In genomic region chr3:46895204-46895660, GRCh38 we compare ENCODE assay signal across 9 cellular contexts. TPM values are rescaled to one million over a fixed set of nuclear protein-coding genes. Genes with fewer than 3 reads are reported as not detected.
DNase-seq lines count a peak whose midpoint lies in the region; ATAC-seq and TF ChIP-seq lines count a peak whose summit lies in the region.
"Had no signal": no experiment of that assay in that cellular context is flagged by ENCODE, and none has a peak within 500 bp of the region (broad histone marks: within the 10 kb centered on the region; RNA-seq: fewer than 3 reads in every experiment).

No MANE protein-coding gene starts in this region.

- H3K4me2 ChIP-seq in mesenchymal stem cell (ENCODE audit: low read length, poor library complexity, severe bottlenecking) = no peak overlapping the region

- DNase-seq in GM10266 (ENCODE audit: extremely low spot score) (peak; percentile 87), NCI-H2029 (lab: John Stamatoyannopoulos, UW) (peak; percentile 34), dermis microvascular lymphatic vessel endothelial cell (ENCODE audit: low read depth in 2 of 2) (peak; percentile 26 to 60), mesenchymal stem cell (peak; percentile 54)
- DNase-seq in activated CD4-positive, alpha-beta T cell treated with anti-CD3 and anti-CD28 coated beads, Interleukin-2, amount 50 U/mL, for 1 hour = peak; percentile 80
- peak; percentile 90 for DNase-seq in stimulated activated CD8-positive, alpha-beta memory T cell treated with anti-CD3 and anti-CD28 coated beads, Interleukin-4, amount 100 ng/mL, for 48 hours

- H3K14ac ChIP-seq in mesenchymal stem cell (ENCODE audit: low read length in 2 of 2) = no peak overlapping the region

- no peak overlapping the region for H3K4ac ChIP-seq in mesenchymal stem cell (ENCODE audit: low read depth in 1 of 2, low read length in 2 of 2)

- whole genome bisulfite sequencing in mesenchymal stem cell = 31% methylated on average over 5 of the region's 5 CpGs

- H2BK5ac ChIP-seq in mesenchymal stem cell (ENCODE audit: low read depth, low read length, poor library complexity, severe bottlenecking) = no peak overlapping the region

- ATAC-seq in GM18517 (IDR thresholded peaks at IDR 0.05; ENCODE audit: unreplicated experiment) (no peak), HG02884 (IDR thresholded peaks at IDR 0.05; ENCODE audit: unreplicated experiment) (no peak)

- no peak overlapping the region for H2BK12ac ChIP-seq in mesenchymal stem cell (ENCODE audit: low read length in 2 of 2)

- peak; percentile 84 for TF ChIP-seq CTCF in GM10266 (IDR thresholded peaks at IDR 0.05; ENCODE audit: control insufficient read depth, insufficient read depth, low read depth, missing control alignments)

- no peak overlapping the region for H3K23ac ChIP-seq in mesenchymal stem cell (ENCODE audit: low read length in 2 of 2)

- H3K36me3 ChIP-seq in mesenchymal stem cell (ENCODE audit: control insufficient read depth in 1 of 2, insufficient read depth in 2 of 2, low read depth in 1 of 2, low read length in 2 of 2) = no peaks in the 10 kb centered on the region

- no peak overlapping the region for H3K4me3 ChIP-seq in mesenchymal stem cell (ENCODE audit: insufficient read depth in 1 of 2, low read depth in 1 of 2, low read length in 2 of 2)

- H4K91ac ChIP-seq in mesenchymal stem cell (ENCODE audit: low read length) = no peak overlapping the region

- H3K79me1 ChIP-seq in mesenchymal stem cell (replicated peaks; ENCODE audit: low read length, poor library complexity, severe bottlenecking) = no peaks in the 10 kb centered on the region

- no peak overlapping the region for H2AK5ac ChIP-seq in mesenchymal stem cell (ENCODE audit: low read length, severe bottlenecking)

- no peak overlapping the region for H4K8ac ChIP-seq in mesenchymal stem cell (ENCODE audit: low read length)

- H2BK120ac ChIP-seq in mesenchymal stem cell (ENCODE audit: low read depth, low read length) = no peak overlapping the region

- H3K9me3 ChIP-seq in mesenchymal stem cell (ENCODE audit: control insufficient read depth, low read length) = no peaks in the 10 kb centered on the region

- peaks cover 49 to 61% of the 10 kb centered on the region in 2 experiments for H3K27me3 ChIP-seq in mesenchymal stem cell (ENCODE audit: control insufficient read depth in 1 of 2, insufficient read depth in 1 of 2, low read length in 2 of 2)

- no peak overlapping the region for H3K27ac ChIP-seq in mesenchymal stem cell (ENCODE audit: low read length, poor library complexity, severe bottlenecking)

- no peak overlapping the region for H2BK15ac ChIP-seq in mesenchymal stem cell (ENCODE audit: low read depth, poor library complexity, severe bottlenecking)

- no peak overlapping the region for H2AFZ ChIP-seq in mesenchymal stem cell (ENCODE audit: low read depth, low read length)

- H3K9ac ChIP-seq in mesenchymal stem cell (ENCODE audit: low read length) = no peak overlapping the region

- no peak overlapping the region for H3K18ac ChIP-seq in mesenchymal stem cell (ENCODE audit: low read depth in 1 of 2, low read length in 2 of 2)

- H3K4me1 ChIP-seq in mesenchymal stem cell (ENCODE audit: control insufficient read depth, insufficient read depth, low read depth, low read length) = peaks cover 19% of the 10 kb centered on the region

RNA-seq across cellular contexts. Expression of gene PTH1R, which starts 17.7 kb away (rescaled TPM):
- under 0.01 and 0.13 TPM in 2 replicates for total RNA-seq in dermis microvascular lymphatic vessel endothelial cell
- 0.15 TPM for polyA plus RNA-seq in mesenchymal stem cell (2013, experiment 1 of 2)
- polyA plus RNA-seq in mesenchymal stem cell (2013, experiment 2 of 2) = 0.27 TPM
- total RNA-seq: activated CD8-positive, alpha-beta memory T cell treated with anti-CD3 and anti-CD28 coated beads for 36 hours had no signal

RNA-seq across cellular contexts. Expression of gene MYL3, which starts 32.0 kb away (rescaled TPM):
- 0.13 TPM in 1 of 2 replicates, not detected in the other for total RNA-seq in dermis microvascular lymphatic vessel endothelial cell
- polyA plus RNA-seq in mesenchymal stem cell (2013, experiment 1 of 2) = 0.25 TPM
- 0.14 TPM for polyA plus RNA-seq in mesenchymal stem cell (2013, experiment 2 of 2)
- total RNA-seq: activated CD8-positive, alpha-beta memory T cell treated with anti-CD3 and anti-CD28 coated beads for 36 hours had no signal

Comparison
In these comparisons a context has a peak if more than half of its experiments do, and no peak if none do; other contexts are left out.
1. DNase-seq: peak in every context shown above with its lines; median percentile 90 in stimulated activated CD8-positive, alpha-beta memory T cell treated with anti-CD3 and anti-CD28 coated beads, Interleukin-4, amount 100 ng/mL, for 48 hours; 87 in GM10266; 80 in activated CD4-positive, alpha-beta T cell treated with anti-CD3 and anti-CD28 coated beads, Interleukin-2, amount 50 U/mL, for 1 hour; 54 in mesenchymal stem cell; 43 in dermis microvascular lymphatic vessel endothelial cell; 34 in NCI-H2029.